Comparison of ENCODE assay signal across 16 cellular contexts in genomic region chr12:82529096-82529495, GRCh38.
"Had no signal": no experiment of that assay in that cellular context is flagged by ENCODE, and none has a peak within 500 bp of the region (broad histone marks: within the 10 kb centered on the region; RNA-seq: fewer than 3 reads in every experiment).

No MANE protein-coding gene starts in this region.

- FAIRE-seq: endometrium, TTC549 had no signal

- H3K36me3 Mint-ChIP-seq: natural killer cell treated with Interleukin-12 subunit alpha and Interleukin-12 subunit beta and Interleukin-15 and Interleukin-18, amount 100 ng/mL, for 72 hours; stimulated activated memory B cell treated with anti-CD40 and anti-IgM and Interleukin-4, amounts not matched to agents 10 μg/mL and 1 μg/mL and 100 μg/mL, for 72 hours; WTC11 had no signal

- H3K27me3 Mint-ChIP-seq: stimulated activated memory B cell treated with anti-CD40 and anti-IgM and Interleukin-4, amounts not matched to agents 10 μg/mL and 1 μg/mL and 100 μg/mL, for 72 hours had no signal

- ATAC-seq: activated CD8-positive, alpha-beta T cell treated with anti-CD3 and anti-CD28 coated beads for 36 hours; activated T-cell treated with anti-CD3 and anti-CD28 coated beads, Interleukin-2, amount 50 U/mL, for 72 hours; natural killer cell treated with Interleukin-12 subunit alpha and Interleukin-12 subunit beta and Interleukin-15 and Interleukin-18, amount 100 ng/mL, for 72 hours; stimulated activated memory B cell treated with anti-CD40 and anti-IgM and Interleukin-4, amounts not matched to agents 10 μg/mL and 1 μg/mL and 100 μg/mL, for 72 hours; WTC11 had no signal

- H3K4me1 ChIP-seq: ascending aorta, breast epithelium, left ventricle myocardium inferior, uterus had no signal

- H3K4me1 Mint-ChIP-seq: stimulated activated memory B cell treated with anti-CD40 and anti-IgM and Interleukin-4, amounts not matched to agents 10 μg/mL and 1 μg/mL and 100 μg/mL, for 72 hours; WTC11 had no signal

- H3K27ac ChIP-seq: ascending aorta, breast epithelium, left ventricle myocardium inferior, tibial nerve, uterus had no signal

- DNase-seq: activated CD4-positive, alpha-beta T cell treated with anti-CD3 and anti-CD28 coated beads for 48 hours; activated CD8-positive, alpha-beta memory T cell treated with anti-CD3 and anti-CD28 coated beads, Interleukin-2, amount 50 U/mL, for 48 hours; activated CD8-positive, alpha-beta T cell treated with anti-CD3 and anti-CD28 coated beads for 36 hours; activated T-cell treated with anti-CD3 and anti-CD28 coated beads, Interleukin-2, amount 50 U/mL, for 72 hours; glutamatergic neuron; left ventricle myocardium inferior; mesendoderm; uterus had no signal

- H3K9me3 ChIP-seq: ascending aorta, breast epithelium, left ventricle myocardium inferior, tibial nerve, uterus had no signal

- H3K4me3 ChIP-seq: ascending aorta, breast epithelium, left ventricle myocardium inferior, tibial nerve, uterus had no signal

- H3K4me3 Mint-ChIP-seq: activated CD8-positive, alpha-beta T cell treated with anti-CD3 and anti-CD28 coated beads for 36 hours; activated T-cell treated with anti-CD3 and anti-CD28 coated beads, Interleukin-2, amount 50 U/mL, for 72 hours; natural killer cell treated with Interleukin-12 subunit alpha and Interleukin-12 subunit beta and Interleukin-15 and Interleukin-18, amount 100 ng/mL, for 72 hours; stimulated activated memory B cell treated with anti-CD40 and anti-IgM and Interleukin-4, amounts not matched to agents 10 μg/mL and 1 μg/mL and 100 μg/mL, for 72 hours; WTC11 had no signal

- H3K27ac Mint-ChIP-seq: activated CD8-positive, alpha-beta T cell treated with anti-CD3 and anti-CD28 coated beads for 36 hours; activated T-cell treated with anti-CD3 and anti-CD28 coated beads, Interleukin-2, amount 50 U/mL, for 72 hours; natural killer cell treated with Interleukin-12 subunit alpha and Interleukin-12 subunit beta and Interleukin-15 and Interleukin-18, amount 100 ng/mL, for 72 hours; stimulated activated memory B cell treated with anti-CD40 and anti-IgM and Interleukin-4, amounts not matched to agents 10 μg/mL and 1 μg/mL and 100 μg/mL, for 72 hours; WTC11 had no signal

- H3K9me3 Mint-ChIP-seq: activated CD8-positive, alpha-beta T cell treated with anti-CD3 and anti-CD28 coated beads for 36 hours; activated T-cell treated with anti-CD3 and anti-CD28 coated beads, Interleukin-2, amount 50 U/mL, for 72 hours; natural killer cell treated with Interleukin-12 subunit alpha and Interleukin-12 subunit beta and Interleukin-15 and Interleukin-18, amount 100 ng/mL, for 72 hours; stimulated activated memory B cell treated with anti-CD40 and anti-IgM and Interleukin-4, amounts not matched to agents 10 μg/mL and 1 μg/mL and 100 μg/mL, for 72 hours had no signal

- H3K27me3 ChIP-seq: ascending aorta, breast epithelium, tibial nerve, uterus had no signal

- H3K36me3 ChIP-seq: ascending aorta, breast epithelium, left ventricle myocardium inferior, tibial nerve, uterus had no signal
